8 cellular contexts compared by ENCODE assay signal in genomic region chr6:44925100-44925739, GRCh38.
DNase-seq lines count a peak whose midpoint lies in the region; ATAC-seq and TF ChIP-seq lines count a peak whose summit lies in the region.

No MANE protein-coding gene starts in this region.

- no peak overlapping the region for H3K4me3 Mint-ChIP-seq in naive B cell

- H3K36me3 ChIP-seq in tibial nerve = no peaks in the 10 kb centered on the region

- DNase-seq in DMS79 (lab: John Stamatoyannopoulos, UW) (peak; percentile 3), DMS79 treated with DMSO at 0.1 percent for 48 hours (lab: John Stamatoyannopoulos, UW) (no peak), NCI-H1417 treated with DMSO at 0.1 percent for 48 hours (lab: John Stamatoyannopoulos, UW) (peak; percentile 75), naive B cell (no peak), tibial nerve (ENCODE audit: low spot score in 2 of 2) (no peak)
- peak; percentile 4 for DNase-seq in activated gamma-delta T cell treated with anti-CD3 and anti-CD28 coated beads, Interleukin-2, amount 50 U/mL, for 16 hours (ENCODE audit: low read depth)
- no peak for DNase-seq in stimulated activated CD4-positive, alpha-beta T cell treated with anti-CD3 and anti-CD28 coated beads, Interleukin-12 subunit alpha, Interleukin-12 subunit beta, amount 100 ng/mL, for 4 hours

- H3K4me1 ChIP-seq in tibial nerve = no peaks in the 10 kb centered on the region

- peak overlapping the region in 1 of 6 donors; percentile 35 for H3K27ac Mint-ChIP-seq in naive B cell

- no peaks in the 10 kb centered on the region for H3K9me3 ChIP-seq in tibial nerve

- no peak for TF ChIP-seq EP300 in tibial nerve (IDR thresholded peaks at IDR 0.05)

- no peak for TF ChIP-seq POLR2A in tibial nerve (IDR thresholded peaks at IDR 0.05)

- H3K9me3 Mint-ChIP-seq in naive B cell = no peaks in the 10 kb centered on the region

- ATAC-seq in naive B cell (ENCODE audit: low read depth in 2 of 2) (peak; percentile 20 to 25), GM18858 (IDR thresholded peaks at IDR 0.05; ENCODE audit: unreplicated experiment) (no peak)

- TF ChIP-seq CTCF in tibial nerve (IDR thresholded peaks at IDR 0.05) = no peak

- H3K4me3 ChIP-seq in tibial nerve = no peak overlapping the region

- WGBS in tibial nerve, 2 donors = 30 to 39% methylated on average over 1 of the region's 1 CpG

- H3K27ac ChIP-seq in tibial nerve = no peak overlapping the region

- no peaks in the 10 kb centered on the region for H3K4me1 Mint-ChIP-seq in naive B cell

- H3K27me3 Mint-ChIP-seq in naive B cell = no peaks in the 10 kb centered on the region

- H3K27me3 ChIP-seq in tibial nerve = no peaks in the 10 kb centered on the region

- no peaks in the 10 kb centered on the region for H3K36me3 Mint-ChIP-seq in naive B cell

Comparison
In these comparisons a context has a peak if more than half of its experiments do, and no peak if none do; other contexts are left out.
1. DNase-seq: peak in DMS79 (single experiment), NCI-H1417 treated with DMSO at 0.1 percent for 48 hours (single experiment) and activated gamma-delta T cell treated with anti-CD3 and anti-CD28 coated beads, Interleukin-2, amount 50 U/mL, for 16 hours (single experiment); none in DMS79 treated with DMSO at 0.1 percent for 48 hours (single experiment), naive B cell (single experiment), tibial nerve (0 of 2) and stimulated activated CD4-positive, alpha-beta T cell treated with anti-CD3 and anti-CD28 coated beads, Interleukin-12 subunit alpha, Interleukin-12 subunit beta, amount 100 ng/mL, for 4 hours (single experiment).